Comparison of ENCODE assay signal across 31 cellular contexts in the genomic region with DNA sequence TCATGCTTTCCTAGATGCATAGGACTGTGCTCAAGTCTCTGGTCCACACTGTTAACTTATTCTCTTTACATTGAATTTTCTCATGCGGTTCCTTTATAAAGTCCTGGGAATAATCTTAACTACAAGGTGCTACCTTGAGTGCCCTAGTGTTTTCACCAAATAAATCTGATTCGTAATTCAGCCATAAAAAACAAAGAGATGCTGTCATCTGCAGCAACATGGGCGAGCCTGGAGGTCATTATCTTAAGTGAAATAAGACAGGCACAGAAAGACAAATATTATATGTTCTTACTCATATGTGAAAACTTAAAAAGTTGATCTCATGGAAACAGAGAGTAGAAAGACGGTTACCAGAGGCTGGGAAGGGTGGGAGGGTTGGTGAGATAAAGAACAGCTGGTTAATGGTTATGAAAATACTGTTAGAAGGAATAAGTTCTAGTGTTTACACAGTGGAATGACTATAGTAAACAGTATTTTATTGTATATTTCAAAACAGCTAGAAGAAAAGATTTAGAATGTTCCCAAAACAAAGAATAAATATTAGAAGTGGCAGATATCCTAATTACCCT.
"Had no signal": no experiment of that assay in that cellular context is flagged by ENCODE, and none has a peak within 500 bp of the region (broad histone marks: within the 10 kb centered on the region; RNA-seq: fewer than 3 reads in every experiment).

No MANE protein-coding gene starts in this region.

- H3K4me3 ChIP-seq: breast epithelium, psoas muscle, sigmoid colon, upper lobe of left lung, vagina had no signal

- DNase-seq: activated CD4-positive, alpha-beta T cell treated with anti-CD3 and anti-CD28 coated beads for 1 hour; activated CD4-positive, alpha-beta T cell treated with anti-CD3 and anti-CD28 coated beads, Interleukin-2, amount 50 U/mL, for 48 hours; activated gamma-delta T cell treated with Interleukin-2 at 50 U/mL for 16 hours; activated naive CD4-positive, alpha-beta T cell treated with anti-CD3 and anti-CD28 coated beads, Interleukin-2, amount 50 U/mL, for 16 hours; activated T-cell treated with anti-CD3 and anti-CD28 coated beads, Interleukin-2, amount 50 U/mL, for 4 hours; amygdala; central memory CD4-positive, alpha-beta T cell; endodermal cell; glutamatergic neuron; left cardiac atrium; mammary epithelial cell; naive thymus-derived CD8-positive, alpha-beta T cell; nucleus accumbens; psoas muscle; sigmoid colon; small intestine; stimulated activated CD4-positive, alpha-beta T cell treated with anti-CD3 and anti-CD28 coated beads, Interleukin-4, amount 100 ng/mL, for 24 hours; stimulated activated naive CD8-positive, alpha-beta T cell treated with anti-CD3 and anti-CD28 coated beads, Interleukin-15, amount 100 ng/mL, for 72 hours; substantia nigra; T-helper 17 cell; T1000; upper lobe of left lung had no signal

- H3K27ac ChIP-seq: breast epithelium, parathyroid adenoma, psoas muscle, upper lobe of left lung, vagina had no signal

- H3K9me3 ChIP-seq: breast epithelium, psoas muscle, sigmoid colon, upper lobe of left lung, vagina had no signal

- H3K27me3 ChIP-seq: breast epithelium, sigmoid colon, upper lobe of left lung, vagina had no signal

- H3K9ac ChIP-seq: parathyroid adenoma had no signal

- H3K79me2 ChIP-seq: parathyroid adenoma had no signal

- H3K36me3 ChIP-seq: breast epithelium had no signal

- H2AFZ ChIP-seq: parathyroid adenoma had no signal

- FAIRE-seq: frontal cortex, keratinocyte had no signal

- ATAC-seq: activated T-cell treated with anti-CD3 and anti-CD28 coated beads, Interleukin-2, amount 50 U/mL, for 4 hours; activated T-helper 17 cell treated with anti-CD3 and anti-CD28 coated beads, Interleukin-2, amount 50 U/mL, for 72 hours; esophagus mucosa; left cardiac atrium; naive thymus-derived CD8-positive, alpha-beta T cell; psoas muscle; stimulated activated effector memory CD8-positive, alpha-beta T cell treated with anti-CD3 and anti-CD28 coated beads, Interleukin-12 subunit alpha, Interleukin-12 subunit beta, amount 100 ng/mL, for 72 hours; stimulated activated naive CD8-positive, alpha-beta T cell treated with anti-CD3 and anti-CD28 coated beads, Interleukin-15, amount 100 ng/mL, for 72 hours; T-helper 17 cell; WTC11 had no signal

- H3K4me1 ChIP-seq: breast epithelium, parathyroid adenoma, psoas muscle, upper lobe of left lung, vagina had no signal
